ENCODE assay signal across 11 cellular contexts in genomic region chr11:110128161-110128560, GRCh38. TPM values are rescaled to one million over a fixed set of nuclear protein-coding genes. Genes with fewer than 3 reads are reported as not detected.
DNase-seq lines count a peak whose midpoint lies in the region; ATAC-seq and TF ChIP-seq lines count a peak whose summit lies in the region.
"Had no signal": no experiment of that assay in that cellular context is flagged by ENCODE, and none has a peak within 500 bp of the region (broad histone marks: within the 10 kb centered on the region; RNA-seq: fewer than 3 reads in every experiment).

No MANE protein-coding gene starts in this region.

- no peaks in the 10 kb centered on the region for H3K36me3 ChIP-seq in colonic mucosa
- H3K36me3 ChIP-seq: gastrocnemius medialis had no signal

- H3K27ac ChIP-seq in RWPE1 (no peak overlapping the region), colonic mucosa (no peak overlapping the region)
- H3K27ac ChIP-seq: gastrocnemius medialis had no signal

- no peaks in the 10 kb centered on the region for H3K9me3 ChIP-seq in colonic mucosa
- H3K9me3 ChIP-seq: gastrocnemius medialis had no signal

- no peaks in the 10 kb centered on the region for H3K27me3 ChIP-seq in colonic mucosa
- H3K27me3 ChIP-seq: gastrocnemius medialis had no signal

- H3K27ac Mint-ChIP-seq in stimulated activated naive B cell treated with anti-CD40 and anti-IgM and Interleukin-4, amounts not matched to agents 10 μg/mL and 1 μg/mL and 100 μg/mL, for 72 hours: no peak overlapping the region
- H3K27ac Mint-ChIP-seq: activated naive CD8-positive, alpha-beta T cell treated with anti-CD3 and anti-CD28 coated beads for 36 hours had no signal

- no peak overlapping the region for H3K4me3 Mint-ChIP-seq in stimulated activated naive B cell treated with anti-CD40 and anti-IgM and Interleukin-4, amounts not matched to agents 10 μg/mL and 1 μg/mL and 100 μg/mL, for 72 hours
- H3K4me3 Mint-ChIP-seq: activated naive CD8-positive, alpha-beta T cell treated with anti-CD3 and anti-CD28 coated beads for 36 hours had no signal

- peaks cover 9 to 11% of the 10 kb centered on the region in 2 donors for H3K36me3 Mint-ChIP-seq in stimulated activated naive B cell treated with anti-CD40 and anti-IgM and Interleukin-4, amounts not matched to agents 10 μg/mL and 1 μg/mL and 100 μg/mL, for 72 hours
- H3K36me3 Mint-ChIP-seq: activated naive CD8-positive, alpha-beta T cell treated with anti-CD3 and anti-CD28 coated beads for 36 hours had no signal

- no peak overlapping the region for H3K9ac ChIP-seq in colonic mucosa (ENCODE audit: low read depth in 2 of 2, low read length in 2 of 2)

- no peaks in the 10 kb centered on the region for H3K4me1 ChIP-seq in colonic mucosa

- ATAC-seq in activated CD4-positive, CD25-positive, alpha-beta regulatory T cell treated with anti-CD3 and anti-CD28 coated beads, Interleukin-2, amount 50 U/mL, for 24 hours: no peak
- no peak for ATAC-seq in stimulated activated naive B cell treated with anti-CD40 and anti-IgM and Interleukin-4, amounts not matched to agents 10 μg/mL and 1 μg/mL and 100 μg/mL, for 72 hours (replicated peaks)
- ATAC-seq: gastrocnemius medialis had no signal

- POLR2A ChIA-PET in RWPE1 (lab: Yijun Ruan, JAX; ENCODE audit: low non-redundant PET): no interaction called here

- DNase-seq in ELF-1 (ENCODE audit: low read depth, low spot score) (peak; percentile 56), NCI-H2227 treated with DMSO at 0.1 percent for 48 hours (lab: John Stamatoyannopoulos, UW) (peak; percentile 18), choroid plexus epithelial cell (ENCODE audit: low read depth) (peak; percentile 82), myocyte (ENCODE audit: low read depth) (peak; percentile 27), RWPE1 (ENCODE audit: low spot score) (no peak), colonic mucosa (no peak)
- DNase-seq in stimulated activated naive B cell treated with anti-CD40 and anti-IgM and Interleukin-4, amounts not matched to agents 10 μg/mL and 1 μg/mL and 100 μg/mL, for 72 hours: no peak
- DNase-seq: activated naive CD8-positive, alpha-beta T cell treated with anti-CD3 and anti-CD28 coated beads for 36 hours; gastrocnemius medialis; GDM1 had no signal

- H3K4me1 Mint-ChIP-seq in stimulated activated naive B cell treated with anti-CD40 and anti-IgM and Interleukin-4, amounts not matched to agents 10 μg/mL and 1 μg/mL and 100 μg/mL, for 72 hours: peaks cover 0 to 5% of the 10 kb centered on the region in 2 donors
- H3K4me1 Mint-ChIP-seq: activated naive CD8-positive, alpha-beta T cell treated with anti-CD3 and anti-CD28 coated beads for 36 hours had no signal

- peaks cover 4 to 23% of the 10 kb centered on the region in 2 donors for H3K27me3 Mint-ChIP-seq in stimulated activated naive B cell treated with anti-CD40 and anti-IgM and Interleukin-4, amounts not matched to agents 10 μg/mL and 1 μg/mL and 100 μg/mL, for 72 hours

- CTCF ChIA-PET in RWPE1 (lab: Yijun Ruan, JAX): interaction anchor here (0.6 kb wide), 2 partner anchors 149 to 1996 kb away, joined by 3 to 4 read pairs; no protein-coding TSS in a partner anchor

- H3K4me3 ChIP-seq in choroid plexus epithelial cell (ENCODE audit: low read depth, low read length) (no peak overlapping the region), colonic mucosa (no peak overlapping the region)
- H3K4me3 ChIP-seq: gastrocnemius medialis had no signal

- no peak for TF ChIP-seq CTCF in choroid plexus epithelial cell (conservative IDR thresholded peaks at IDR 0.05; ENCODE audit: low read depth, low read length)
- no peak for TF ChIP-seq CTCF in RWPE1 (conservative IDR thresholded peaks at IDR 0.05; ENCODE audit: low read depth)
- no peak for TF ChIP-seq CTCF in colonic mucosa (IDR thresholded peaks at IDR 0.05)

- H3K9me3 Mint-ChIP-seq in stimulated activated naive B cell treated with anti-CD40 and anti-IgM and Interleukin-4, amounts not matched to agents 10 μg/mL and 1 μg/mL and 100 μg/mL, for 72 hours: peaks cover 0 to 2% of the 10 kb centered on the region in 2 donors
- H3K9me3 Mint-ChIP-seq: activated naive CD8-positive, alpha-beta T cell treated with anti-CD3 and anti-CD28 coated beads for 36 hours had no signal

- intact Hi-C loops in colonic mucosa (cut with DNase I): no loop called here

RNA-seq across cellular contexts. Expression of gene ZC3H12C, which starts 35.0 kb away (rescaled TPM):
- total RNA-seq in myocyte: 12.4 and 16.8 TPM in 2 replicates
- polyA plus RNA-seq in myocyte (2012): 1.9 TPM
- 10 to 100 TPM in 1 of 2 donors, 1 to 10 TPM in 1; 9.2 to 18.8 TPM for total RNA-seq in colonic mucosa

Comparison
In these comparisons a context has a peak if more than half of its experiments do, and no peak if none do; other contexts are left out.
1. DNase-seq: peak in ELF-1 (single experiment), NCI-H2227 treated with DMSO at 0.1 percent for 48 hours (single experiment), choroid plexus epithelial cell (single experiment) and myocyte (single experiment); none in RWPE1 (single experiment), colonic mucosa (single experiment) and stimulated activated naive B cell treated with anti-CD40 and anti-IgM and Interleukin-4, amounts not matched to agents 10 μg/mL and 1 μg/mL and 100 μg/mL, for 72 hours (single experiment).